In genomic region chr12:131613186-131613585, GRCh38 we compare ENCODE assay signal across 18 cellular contexts.
"Had no signal": no experiment of that assay in that cellular context is flagged by ENCODE, and none has a peak within 500 bp of the region (broad histone marks: within the 10 kb centered on the region; RNA-seq: fewer than 3 reads in every experiment).

No MANE protein-coding gene starts in this region.

- H3K27ac ChIP-seq: esophagus squamous epithelium, gastroesophageal sphincter, left ventricle myocardium inferior, lower lobe of right lung, psoas muscle, right lobe of liver had no signal

- H3K36me3 ChIP-seq: esophagus squamous epithelium, gastroesophageal sphincter, left ventricle myocardium inferior, lower lobe of right lung, right lobe of liver had no signal

- DNase-seq: cortex of kidney; effector memory CD8-positive, alpha-beta T cell; esophagus squamous epithelium; foreskin fibroblast; immature natural killer cell; left cardiac atrium; left ventricle myocardium inferior; lower lobe of right lung; psoas muscle; retina; right lobe of liver; stimulated activated CD4-positive, alpha-beta T cell treated with anti-CD3 and anti-CD28 coated beads, Interleukin-15, amount 100 ng/mL, for 24 hours; stimulated activated CD4-positive, alpha-beta T cell treated with anti-CD3 and anti-CD28 coated beads, Interleukin-1b, Interleukin-23, amount 100 ng/mL, for 48 hours; stimulated activated CD4-positive, alpha-beta T cell treated with anti-CD3 and anti-CD28 coated beads, Interleukin-4, amount 100 ng/mL, for 4 hours; stimulated activated naive B cell treated with anti-CD40 and anti-IgM and Interleukin-4, amounts not matched to agents 10 μg/mL and 1 μg/mL and 100 μg/mL, for 72 hours; stimulated activated naive CD8-positive, alpha-beta T cell treated with anti-CD3 and anti-CD28 coated beads, Interleukin-15, amount 100 ng/mL, for 72 hours; trophoblast cell had no signal

- H3K4me1 ChIP-seq: left ventricle myocardium inferior, lower lobe of right lung, psoas muscle, right lobe of liver had no signal

- H3K27me3 ChIP-seq: right lobe of liver had no signal

- H3K4me3 ChIP-seq: esophagus squamous epithelium, gastroesophageal sphincter, left ventricle myocardium inferior, lower lobe of right lung, psoas muscle, right lobe of liver had no signal

- H3K9me3 ChIP-seq: esophagus squamous epithelium, gastroesophageal sphincter, left ventricle myocardium inferior, lower lobe of right lung, psoas muscle, right lobe of liver had no signal
